In genomic region chr17:45311762-45312476, GRCh38 we compare ENCODE assay signal across 8 cellular contexts.
A peak's percentile ranks its signal among the peaks of the same experiment; 100 is the strongest.
DNase-seq lines count a peak whose midpoint lies in the region; ATAC-seq and FAIRE-seq lines count a peak whose summit lies in the region.

No MANE protein-coding gene starts in this region.

- peak overlapping the region; percentile 77 for H3K27ac ChIP-seq in ACC112 (ENCODE audit: low read depth, low read length)

- ATAC-seq in GM21390 (IDR thresholded peaks at IDR 0.05; ENCODE audit: unreplicated experiment) = peak; percentile 33

- peak; percentile 89 for FAIRE-seq in RCC 7860 (lab: Jason Lieb, UNC)

- H3K4me3 ChIP-seq in ACC112 (ENCODE audit: low read depth, low read length) = peak overlapping the region; percentile 63

- peaks cover 89% of the 10 kb centered on the region for H3K79me2 ChIP-seq in ACC112 (ENCODE audit: control insufficient read depth, insufficient read depth, low read length, unreplicated experiment)

- no peak overlapping the region for H2AFZ ChIP-seq in ACC112 (ENCODE audit: low read length, unreplicated experiment)

- DNase-seq in RCC 7860 (ENCODE audit: low spot score) = peak; percentile 94
- peak; percentile 82 for DNase-seq in activated naive CD4-positive, alpha-beta T cell treated with anti-CD3 and anti-CD28 coated beads, Interleukin-2, amount 50 U/mL, for 16 hours
- peak; percentile 55 for DNase-seq in iris pigment epithelial cell (ENCODE audit: low read depth)
- peak; percentile 69 to 85 for DNase-seq in stimulated activated CD4-positive, alpha-beta T cell treated with anti-CD3 and anti-CD28 coated beads, Interleukin-4, amount 100 ng/mL, for 48 hours (ENCODE audit: low read depth in 2 of 2)
- DNase-seq in globus pallidus (ENCODE audit: low spot score) = no peak
- no peak for DNase-seq in AML-193 (lab: John Stamatoyannopoulos, UW)

- peaks cover 3% of the 10 kb centered on the region; the same call in 1 of the 2 replicates for H3K36me3 ChIP-seq in ACC112 (ENCODE audit: insufficient read depth, low read length)

- H3K27me3 ChIP-seq in ACC112 (ENCODE audit: insufficient read depth, low read length) = no peaks in the 10 kb centered on the region

- H3K4me1 ChIP-seq in ACC112 (ENCODE audit: control insufficient read depth, insufficient read depth, low read length, unreplicated experiment) = peaks cover 58% of the 10 kb centered on the region

Comparison
In these comparisons a context has a peak if more than half of its experiments do, and no peak if none do; other contexts are left out.
1. DNase-seq: peak in RCC 7860 (single experiment), activated naive CD4-positive, alpha-beta T cell treated with anti-CD3 and anti-CD28 coated beads, Interleukin-2, amount 50 U/mL, for 16 hours (single experiment), iris pigment epithelial cell (single experiment) and stimulated activated CD4-positive, alpha-beta T cell treated with anti-CD3 and anti-CD28 coated beads, Interleukin-4, amount 100 ng/mL, for 48 hours (2 of 2); none in globus pallidus (single experiment) and AML-193 (0 of 2).